Comparison of ENCODE assay signal across 32 cellular contexts in the genomic region with DNA sequence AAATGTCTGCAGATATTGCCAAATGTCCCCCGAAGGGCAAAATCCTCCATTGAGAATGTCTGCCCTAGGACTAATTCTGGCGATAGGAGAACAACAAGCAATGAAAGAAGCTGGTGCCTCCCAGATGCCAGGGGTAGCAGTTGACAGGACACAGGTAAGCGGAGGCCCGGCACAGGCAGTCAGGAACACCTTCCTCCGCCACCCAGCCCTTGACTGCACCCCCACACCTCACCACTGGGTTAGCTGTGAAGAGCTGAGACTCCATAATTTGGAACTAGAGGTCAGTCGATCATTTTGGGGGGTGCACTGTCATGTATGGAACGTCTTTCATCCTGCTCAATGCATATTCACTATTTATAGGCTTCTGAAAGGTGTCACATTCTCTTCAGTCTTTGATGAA.
"Had no signal": no experiment of that assay in that cellular context is flagged by ENCODE, and none has a peak within 500 bp of the region (broad histone marks: within the 10 kb centered on the region; RNA-seq: fewer than 3 reads in every experiment).

No MANE protein-coding gene starts in this region.

- H3K4me1 Mint-ChIP-seq: activated B cell treated with CpG ODN at 0.5 μM for 24 hours; activated T-helper 17 cell treated with anti-CD3 and anti-CD28 coated beads, Interleukin-2, amount 50 U/mL, for 72 hours; central memory CD8-positive, alpha-beta T cell had no signal

- H3K27me3 ChIP-seq: brain microvascular endothelial cell, esophagus muscularis mucosa, gastroesophageal sphincter, heart right ventricle had no signal

- H3K4me3 ChIP-seq: coronary artery, dorsolateral prefrontal cortex, esophagus muscularis mucosa, gastroesophageal sphincter, heart right ventricle had no signal

- H3K27ac Mint-ChIP-seq: activated B cell treated with CpG ODN at 0.5 μM for 24 hours; activated CD8-positive, alpha-beta T cell treated with anti-CD3 and anti-CD28 coated beads for 36 hours; activated naive CD8-positive, alpha-beta T cell; activated T-helper 17 cell treated with anti-CD3 and anti-CD28 coated beads, Interleukin-2, amount 50 U/mL, for 72 hours; dendritic cell treated with granulocyte-macrophage colony-stimulating factor and Interleukin-4, amounts not matched to agents 40 ng/mL and 50 ng/mL, for 4 days had no signal

- DNase-seq: activated B cell treated with CpG ODN at 0.5 μM for 24 hours; activated CD4-positive, alpha-beta T cell treated with anti-CD3 and anti-CD28 coated beads for 48 hours; activated CD4-positive, alpha-beta T cell treated with anti-CD3 and anti-CD28 coated beads, Interleukin-2, amount 50 U/mL, for 1 hour; activated CD4-positive, alpha-beta T cell treated with anti-CD3 and anti-CD28 coated beads, Interleukin-2, amount 50 U/mL, for 48 hours; activated CD8-positive, alpha-beta memory T cell treated with anti-CD3 and anti-CD28 coated beads for 24 hours; activated CD8-positive, alpha-beta T cell treated with anti-CD3 and anti-CD28 coated beads for 36 hours; activated effector memory CD4-positive, alpha-beta T cell treated with Interleukin-2 at 50 U/mL for 16 hours; activated gamma-delta T cell treated with Interleukin-2 at 50 U/mL for 16 hours; activated naive CD4-positive, alpha-beta T cell treated with anti-CD3 and anti-CD28 coated beads, Interleukin-2, amount 50 U/mL, for 16 hours; activated naive CD4-positive, alpha-beta T cell treated with Interleukin-2 at 50 U/mL for 16 hours; activated T-cell treated with anti-CD3 and anti-CD28 coated beads, Interleukin-2, amount 50 U/mL, for 4 hours; amniotic stem cell; anterior cingulate cortex; brain microvascular endothelial cell; dorsolateral prefrontal cortex; effector memory CD4-positive, alpha-beta T cell; erythroblast; foreskin melanocyte; heart right ventricle; T-helper 2 cell had no signal

- H3K36me3 ChIP-seq: brain microvascular endothelial cell, esophagus muscularis mucosa, gastroesophageal sphincter, heart right ventricle had no signal

- H3K27me3 Mint-ChIP-seq: activated B cell treated with CpG ODN at 0.5 μM for 24 hours; activated CD8-positive, alpha-beta T cell treated with anti-CD3 and anti-CD28 coated beads for 36 hours; activated naive CD8-positive, alpha-beta T cell; activated T-helper 17 cell treated with anti-CD3 and anti-CD28 coated beads, Interleukin-2, amount 50 U/mL, for 72 hours; central memory CD8-positive, alpha-beta T cell; dendritic cell treated with granulocyte-macrophage colony-stimulating factor and Interleukin-4, amounts not matched to agents 40 ng/mL and 50 ng/mL, for 4 days had no signal

- H3K36me3 Mint-ChIP-seq: activated naive CD8-positive, alpha-beta T cell had no signal

- H3K27ac ChIP-seq: brain microvascular endothelial cell, coronary artery, dorsolateral prefrontal cortex, esophagus muscularis mucosa, gastroesophageal sphincter, heart right ventricle, VCaP had no signal

- H3K4me1 ChIP-seq: esophagus muscularis mucosa, gastroesophageal sphincter, heart right ventricle had no signal

- ATAC-seq: activated CD4-positive, CD25-positive, alpha-beta regulatory T cell treated with anti-CD3 and anti-CD28 coated beads, Interleukin-2, amount 50 U/mL, for 24 hours; activated CD8-positive, alpha-beta T cell treated with anti-CD3 and anti-CD28 coated beads for 36 hours; activated T-cell treated with anti-CD3 and anti-CD28 coated beads, Interleukin-2, amount 50 U/mL, for 4 hours; activated T-helper 17 cell treated with anti-CD3 and anti-CD28 coated beads, Interleukin-2, amount 50 U/mL, for 72 hours; gastroesophageal sphincter; heart right ventricle had no signal

- H3K4me3 Mint-ChIP-seq: activated B cell treated with CpG ODN at 0.5 μM for 24 hours; activated CD8-positive, alpha-beta T cell treated with anti-CD3 and anti-CD28 coated beads for 36 hours; activated naive CD8-positive, alpha-beta T cell; activated T-cell treated with anti-CD3 and anti-CD28 coated beads, Interleukin-2, amount 50 U/mL, for 4 hours; activated T-helper 17 cell treated with anti-CD3 and anti-CD28 coated beads, Interleukin-2, amount 50 U/mL, for 72 hours; central memory CD8-positive, alpha-beta T cell; dendritic cell treated with granulocyte-macrophage colony-stimulating factor and Interleukin-4, amounts not matched to agents 40 ng/mL and 50 ng/mL, for 4 days had no signal

- FAIRE-seq: astrocyte, bronchial epithelial cell, TTC549 had no signal
